Comparison of ENCODE assay signal across 20 cellular contexts in the genomic region with DNA sequence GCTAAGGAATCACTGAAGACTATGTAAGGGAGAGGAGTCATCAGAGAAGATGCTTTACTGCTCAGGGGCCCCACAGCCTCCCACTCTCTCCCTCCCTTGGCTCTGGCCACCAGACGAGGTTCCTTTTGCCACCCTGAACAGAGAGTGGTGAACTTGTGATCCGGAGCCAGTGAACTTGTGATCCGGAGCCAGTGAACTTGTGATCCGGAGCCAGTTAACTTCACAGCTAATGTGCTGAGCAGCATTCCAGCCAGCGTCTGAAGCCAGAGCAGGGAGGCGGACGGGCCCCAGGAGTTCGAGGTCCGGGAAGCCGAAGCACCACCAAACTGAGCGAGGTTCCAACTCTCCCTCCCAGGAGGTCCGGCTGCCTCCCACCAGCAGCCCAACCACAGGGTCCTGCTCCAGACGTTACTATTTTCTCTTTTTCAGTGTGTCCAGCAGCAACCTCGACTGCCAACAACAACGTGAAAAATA.
DNase-seq lines count a peak whose midpoint lies in the region; ATAC-seq and TF ChIP-seq lines count a peak whose summit lies in the region.
"Had no signal": no experiment of that assay in that cellular context is flagged by ENCODE, and none has a peak within 500 bp of the region (broad histone marks: within the 10 kb centered on the region; RNA-seq: fewer than 3 reads in every experiment).

No MANE protein-coding gene starts in this region.

- no peaks in the 10 kb centered on the region for H3K9me3 ChIP-seq in OCI-LY7 (ENCODE audit: low read length)
- H3K9me3 ChIP-seq: testis, vagina had no signal

- DNase-seq in DMS79 treated with DMSO at 0.1 percent for 48 hours (lab: John Stamatoyannopoulos, UW): peak; percentile 47
- no peak for DNase-seq in DMS79 (lab: John Stamatoyannopoulos, UW)
- no peak for DNase-seq in OCI-LY7 (ENCODE audit: low spot score)
- peak; percentile 22 for DNase-seq in kidney tubule cell (ENCODE audit: low spot score)
- no peak for DNase-seq in NCI-H524 (lab: John Stamatoyannopoulos, UW)
- DNase-seq in AG20443 (ENCODE audit: low spot score): no peak
- no peak for DNase-seq in SIG-M5 (lab: John Stamatoyannopoulos, UW)
- DNase-seq: activated CD4-positive, alpha-beta T cell treated with anti-CD3 and anti-CD28 coated beads, Interleukin-2, amount 50 U/mL, for 4 hours; activated CD8-positive, alpha-beta memory T cell treated with anti-CD3 and anti-CD28 coated beads, Interleukin-2, amount 50 U/mL, for 48 hours; activated naive CD4-positive, alpha-beta T cell treated with anti-CD3 and anti-CD28 coated beads, Interleukin-2, amount 10 ng/mL, durations not matched to agents 7 days and 5 days; CD8-positive, alpha-beta memory T cell; H9; NCI-H446 treated with DMSO at 0.1 percent for 48 hours; stimulated activated naive CD4-positive, alpha-beta T cell treated with Interleukin-2 at 50 U/mL for 16 hours; testis had no signal

- H3K27ac Mint-ChIP-seq in stimulated activated memory B cell treated with anti-CD40 and anti-IgM and Interleukin-4, amounts not matched to agents 10 μg/mL and 1 μg/mL and 100 μg/mL, for 72 hours: peak overlapping the region; percentile 62
- H3K27ac Mint-ChIP-seq: activated naive CD4-positive, alpha-beta T cell treated with anti-CD3 and anti-CD28 coated beads, Interleukin-2, amount 10 ng/mL, durations not matched to agents 7 days and 5 days; H9; neural progenitor cell had no signal

- no TSS peak for BruUV-seq in OCI-LY7 (replicated peaks; lab: Mats Ljungman, UMichigan)

- H2AFZ ChIP-seq in OCI-LY7 (ENCODE audit: low read length): peak overlapping the region; percentile 90
- H2AFZ ChIP-seq: neural progenitor cell had no signal

- peaks cover 35% of the 10 kb centered on the region for H3K4me1 ChIP-seq in OCI-LY7 (ENCODE audit: insufficient read depth, low read length, poor library complexity, severe bottlenecking)
- H3K4me1 ChIP-seq: neural progenitor cell, testis, vagina had no signal

- H3K27me3 Mint-ChIP-seq in stimulated activated memory B cell treated with anti-CD40 and anti-IgM and Interleukin-4, amounts not matched to agents 10 μg/mL and 1 μg/mL and 100 μg/mL, for 72 hours: peaks cover 66% of the 10 kb centered on the region

- H4K20me1 ChIP-seq in OCI-LY7 (ENCODE audit: insufficient read depth, low read length): no peaks in the 10 kb centered on the region

- no peaks in the 10 kb centered on the region for H3K9me3 Mint-ChIP-seq in stimulated activated memory B cell treated with anti-CD40 and anti-IgM and Interleukin-4, amounts not matched to agents 10 μg/mL and 1 μg/mL and 100 μg/mL, for 72 hours
- H3K9me3 Mint-ChIP-seq: activated naive CD4-positive, alpha-beta T cell treated with anti-CD3 and anti-CD28 coated beads, Interleukin-2, amount 10 ng/mL, durations not matched to agents 7 days and 5 days had no signal

- intact Hi-C loops in OCI-LY7 (cut with micrococcal nuclease; ENCODE audit: unreplicated experiment): loop anchor here (5.0 kb wide), 1 partner anchor 214 kb away; a partner anchor contains a TSS

- H3K9me2 ChIP-seq in OCI-LY7 (ENCODE audit: insufficient read depth, low read length): no peaks in the 10 kb centered on the region

- H3K27ac ChIP-seq in OCI-LY7 (ENCODE audit: low read depth, low read length, poor library complexity, severe bottlenecking): peak overlapping the region; percentile 69
- H3K27ac ChIP-seq: 22Rv1, brain microvascular endothelial cell, neural progenitor cell, testis, vagina had no signal

- CTCF ChIA-PET in OCI-LY7 (lab: Charles Lee; ENCODE audit: unreplicated experiment): interaction anchor here (0.7 kb wide), 1 partner anchor 218 kb away, joined by 3 read pairs; no protein-coding TSS in a partner anchor

- POLR2A ChIA-PET in OCI-LY7 (lab: Charles Lee): interaction anchor here (0.5 to 1.4 kb wide), 4 partner anchors 11 to 224 kb away, joined by 3 read pairs; no protein-coding TSS in a partner anchor

- H3K4me3 ChIP-seq in OCI-LY7 (ENCODE audit: low read depth, low read length, poor library complexity, severe bottlenecking): peak overlapping the region; percentile 45
- H3K4me3 ChIP-seq: neural progenitor cell, testis, vagina had no signal

- no peaks in the 10 kb centered on the region for H3K36me3 Mint-ChIP-seq in stimulated activated memory B cell treated with anti-CD40 and anti-IgM and Interleukin-4, amounts not matched to agents 10 μg/mL and 1 μg/mL and 100 μg/mL, for 72 hours
- H3K36me3 Mint-ChIP-seq: activated naive CD4-positive, alpha-beta T cell treated with anti-CD3 and anti-CD28 coated beads, Interleukin-2, amount 10 ng/mL, durations not matched to agents 7 days and 5 days; neural progenitor cell had no signal

- no peak for TF ChIP-seq CTCF in OCI-LY7 (conservative IDR thresholded peaks at IDR 0.05; ENCODE audit: low read length)

- no peaks in the 10 kb centered on the region for H3K36me3 ChIP-seq in OCI-LY7 (ENCODE audit: insufficient read depth, low read length)
- H3K36me3 ChIP-seq: brain microvascular endothelial cell, neural progenitor cell, vagina had no signal

- peak overlapping the region; percentile 67 for H3K4me2 ChIP-seq in OCI-LY7 (ENCODE audit: low read length)
- H3K4me2 ChIP-seq: neural progenitor cell had no signal

- ATAC-seq in stimulated activated memory B cell treated with anti-CD40 and anti-IgM and Interleukin-4, amounts not matched to agents 10 μg/mL and 1 μg/mL and 100 μg/mL, for 72 hours: no peak

- no peaks in the 10 kb centered on the region for H3K79me2 ChIP-seq in OCI-LY7 (ENCODE audit: insufficient read depth, low read depth, low read length)

- H3K4me1 Mint-ChIP-seq in stimulated activated memory B cell treated with anti-CD40 and anti-IgM and Interleukin-4, amounts not matched to agents 10 μg/mL and 1 μg/mL and 100 μg/mL, for 72 hours: peaks cover 20% of the 10 kb centered on the region

- no peak overlapping the region for H3K4me3 Mint-ChIP-seq in stimulated activated memory B cell treated with anti-CD40 and anti-IgM and Interleukin-4, amounts not matched to agents 10 μg/mL and 1 μg/mL and 100 μg/mL, for 72 hours
- H3K4me3 Mint-ChIP-seq: activated naive CD4-positive, alpha-beta T cell treated with anti-CD3 and anti-CD28 coated beads, Interleukin-2, amount 10 ng/mL, durations not matched to agents 7 days and 5 days; CD8-positive, alpha-beta memory T cell; H9; neural progenitor cell had no signal

Comparison
In these comparisons a context has a peak if more than half of its experiments do, and no peak if none do; other contexts are left out.
1. DNase-seq: peak in DMS79 treated with DMSO at 0.1 percent for 48 hours (single experiment) and kidney tubule cell (single experiment); none in DMS79 (single experiment), OCI-LY7 (single experiment), NCI-H524 (0 of 2), AG20443 (single experiment) and SIG-M5 (single experiment).